In the genomic region with DNA sequence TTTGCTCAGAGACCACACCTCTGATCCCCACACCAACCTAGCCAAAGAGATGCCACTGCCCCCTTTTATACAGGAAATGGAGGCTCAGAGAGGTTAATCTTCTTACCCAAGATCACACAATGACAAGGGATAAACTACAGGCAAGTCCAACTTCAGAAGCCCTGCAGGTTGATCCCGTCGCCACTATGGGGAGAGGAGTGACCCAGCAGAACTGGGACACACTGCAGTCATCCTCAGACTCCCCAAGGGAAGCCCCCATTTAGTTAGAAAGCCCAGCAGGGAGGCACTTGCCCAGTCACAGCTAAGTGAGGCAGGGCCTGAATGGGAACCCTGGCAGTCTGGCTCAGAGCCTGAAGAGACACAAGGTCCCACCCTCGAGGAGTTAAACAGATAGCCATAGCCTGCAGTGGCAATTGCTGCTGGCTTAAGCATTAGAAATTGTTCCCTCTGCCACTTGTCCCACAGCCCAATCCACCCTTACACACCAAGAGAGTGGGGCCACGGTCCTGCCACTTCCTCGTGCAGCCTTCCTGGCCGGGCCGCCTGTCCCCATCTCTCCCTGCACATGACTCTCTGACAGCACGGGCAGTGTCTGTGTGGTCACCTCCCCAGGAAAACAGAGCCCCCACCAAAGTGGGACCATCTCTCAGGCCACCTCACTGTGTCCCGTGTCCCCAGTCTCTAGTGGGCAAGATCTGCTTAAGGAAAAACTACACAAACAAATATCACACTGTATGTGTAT, we compare ENCODE assay signal across 1 cellular context.
TF ChIP-seq lines count a peak whose summit lies in the region.

No MANE protein-coding gene starts in this region.

TF ChIP-seq in GM12878, 131 proteins besides CTCF, POLR2A, EP300 and RAD21:
- TF ChIP-seq BCL11A (IDR thresholded peaks at IDR 0.05; ENCODE audit: low read depth, low read length) (no peak), HDGF (IDR thresholded peaks at IDR 0.05) (no peak), FOXK2 (IDR thresholded peaks at IDR 0.05) (no peak), SP1 (IDR thresholded peaks at IDR 0.05; ENCODE audit: low read depth, low read length) (no peak), SRF (IDR thresholded peaks at IDR 0.05; ENCODE audit: low read depth in 2 of 2, low read length in 2 of 2) (no peak), SREBF1 (IDR thresholded peaks at IDR 0.05; ENCODE audit: low read length) (no peak), KDM1A (IDR thresholded peaks at IDR 0.05; ENCODE audit: borderline replicate concordance) (no peak), RBBP5 (conservative IDR thresholded peaks at IDR 0.05) (no peak), TCF3 (IDR thresholded peaks at IDR 0.05; ENCODE audit: borderline replicate concordance, insufficient read depth, low read depth, low read length) (no peak), BACH1 (IDR thresholded peaks at IDR 0.05; ENCODE audit: borderline replicate concordance) (no peak), ZNF274 (IDR thresholded peaks at IDR 0.05; ENCODE audit: insufficient read depth, insufficient read length) (no peak), SIX5 (IDR thresholded peaks at IDR 0.05; ENCODE audit: low read depth, low read length, severe bottlenecking) (no peak)
- TF ChIP-seq, protein P1, sequence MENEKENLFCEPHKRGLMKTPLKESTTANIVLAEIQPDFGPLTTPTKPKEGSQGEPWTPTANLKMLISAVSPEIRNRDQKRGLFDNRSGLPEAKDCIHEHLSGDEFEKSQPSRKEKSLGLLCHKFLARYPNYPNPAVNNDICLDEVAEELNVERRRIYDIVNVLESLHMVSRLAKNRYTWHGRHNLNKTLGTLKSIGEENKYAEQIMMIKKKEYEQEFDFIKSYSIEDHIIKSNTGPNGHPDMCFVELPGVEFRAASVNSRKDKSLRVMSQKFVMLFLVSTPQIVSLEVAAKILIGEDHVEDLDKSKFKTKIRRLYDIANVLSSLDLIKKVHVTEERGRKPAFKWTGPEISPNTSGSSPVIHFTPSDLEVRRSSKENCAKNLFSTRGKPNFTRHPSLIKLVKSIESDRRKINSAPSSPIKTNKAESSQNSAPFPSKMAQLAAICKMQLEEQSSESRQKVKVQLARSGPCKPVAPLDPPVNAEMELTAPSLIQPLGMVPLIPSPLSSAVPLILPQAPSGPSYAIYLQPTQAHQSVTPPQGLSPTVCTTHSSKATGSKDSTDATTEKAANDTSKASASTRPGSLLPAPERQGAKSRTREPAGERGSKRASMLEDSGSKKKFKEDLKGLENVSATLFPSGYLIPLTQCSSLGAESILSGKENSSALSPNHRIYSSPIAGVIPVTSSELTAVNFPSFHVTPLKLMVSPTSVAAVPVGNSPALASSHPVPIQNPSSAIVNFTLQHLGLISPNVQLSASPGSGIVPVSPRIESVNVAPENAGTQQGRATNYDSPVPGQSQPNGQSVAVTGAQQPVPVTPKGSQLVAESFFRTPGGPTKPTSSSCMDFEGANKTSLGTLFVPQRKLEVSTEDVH (IDR thresholded peaks at IDR 0.05; ENCODE audit: low read depth, partially characterized antibody) = no peak
- TF ChIP-seq, protein P2, sequence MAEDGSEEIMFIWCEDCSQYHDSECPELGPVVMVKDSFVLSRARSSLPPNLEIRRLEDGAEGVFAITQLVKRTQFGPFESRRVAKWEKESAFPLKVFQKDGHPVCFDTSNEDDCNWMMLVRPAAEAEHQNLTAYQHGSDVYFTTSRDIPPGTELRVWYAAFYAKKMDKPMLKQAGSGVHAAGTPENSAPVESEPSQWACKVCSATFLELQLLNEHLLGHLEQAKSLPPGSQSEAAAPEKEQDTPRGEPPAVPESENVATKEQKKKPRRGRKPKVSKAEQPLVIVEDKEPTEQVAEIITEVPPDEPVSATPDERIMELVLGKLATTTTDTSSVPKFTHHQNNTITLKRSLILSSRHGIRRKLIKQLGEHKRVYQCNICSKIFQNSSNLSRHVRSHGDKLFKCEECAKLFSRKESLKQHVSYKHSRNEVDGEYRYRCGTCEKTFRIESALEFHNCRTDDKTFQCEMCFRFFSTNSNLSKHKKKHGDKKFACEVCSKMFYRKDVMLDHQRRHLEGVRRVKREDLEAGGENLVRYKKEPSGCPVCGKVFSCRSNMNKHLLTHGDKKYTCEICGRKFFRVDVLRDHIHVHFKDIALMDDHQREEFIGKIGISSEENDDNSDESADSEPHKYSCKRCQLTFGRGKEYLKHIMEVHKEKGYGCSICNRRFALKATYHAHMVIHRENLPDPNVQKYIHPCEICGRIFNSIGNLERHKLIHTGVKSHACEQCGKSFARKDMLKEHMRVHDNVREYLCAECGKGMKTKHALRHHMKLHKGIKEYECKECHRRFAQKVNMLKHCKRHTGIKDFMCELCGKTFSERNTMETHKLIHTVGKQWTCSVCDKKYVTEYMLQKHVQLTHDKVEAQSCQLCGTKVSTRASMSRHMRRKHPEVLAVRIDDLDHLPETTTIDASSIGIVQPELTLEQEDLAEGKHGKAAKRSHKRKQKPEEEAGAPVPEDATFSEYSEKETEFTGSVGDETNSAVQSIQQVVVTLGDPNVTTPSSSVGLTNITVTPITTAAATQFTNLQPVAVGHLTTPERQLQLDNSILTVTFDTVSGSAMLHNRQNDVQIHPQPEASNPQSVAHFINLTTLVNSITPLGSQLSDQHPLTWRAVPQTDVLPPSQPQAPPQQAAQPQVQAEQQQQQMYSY (CRISPR knock-in tag; IDR thresholded peaks at IDR 0.05) = no peak
